ENCODE assay signal across 25 cellular contexts in the genomic region with DNA sequence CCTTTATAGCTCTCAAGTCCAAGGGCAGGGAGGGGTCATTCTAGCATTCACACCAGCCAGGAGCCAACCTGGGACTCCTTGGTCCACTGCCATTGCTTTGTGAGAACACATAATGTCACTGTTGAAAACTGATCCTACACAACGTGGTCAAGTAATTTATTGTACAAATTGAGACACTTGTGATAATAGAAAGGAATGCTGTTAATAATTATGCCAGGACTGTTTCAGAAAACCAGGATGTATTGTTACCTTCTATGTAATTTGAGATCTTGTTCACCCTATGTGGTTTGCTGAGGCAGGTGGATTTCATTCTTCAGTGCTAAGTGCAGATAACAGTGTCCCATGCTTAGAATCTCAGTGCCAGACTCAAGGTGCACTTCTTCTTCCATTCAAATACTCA. TPM values are rescaled to one million over a fixed set of nuclear protein-coding genes. Genes with fewer than 3 reads are reported as not detected.
DNase-seq lines count a peak whose midpoint lies in the region; ATAC-seq and FAIRE-seq lines count a peak whose summit lies in the region.
"Had no signal": no experiment of that assay in that cellular context is flagged by ENCODE, and none has a peak within 500 bp of the region (broad histone marks: within the 10 kb centered on the region; RNA-seq: fewer than 3 reads in every experiment).

No MANE protein-coding gene starts in this region.

- peak; percentile 58 for FAIRE-seq in endometrium (lab: Jason Lieb, UNC)
- FAIRE-seq: GM12878 had no signal

- H3K27ac Mint-ChIP-seq in activated naive CD4-positive, alpha-beta T cell treated with anti-CD3 and anti-CD28 coated beads, Interleukin-2, amount 50 U/mL, for 72 hours: no peak overlapping the region
- H3K27ac Mint-ChIP-seq: GM23338, HFFc6 had no signal

- peaks cover 4 to 11% of the 10 kb centered on the region in 2 donors for H3K9me3 Mint-ChIP-seq in activated naive CD4-positive, alpha-beta T cell treated with anti-CD3 and anti-CD28 coated beads, Interleukin-2, amount 50 U/mL, for 72 hours
- H3K9me3 Mint-ChIP-seq: HFFc6 had no signal

- no peaks in the 10 kb centered on the region for H3K36me3 Mint-ChIP-seq in activated naive CD4-positive, alpha-beta T cell treated with anti-CD3 and anti-CD28 coated beads, Interleukin-2, amount 50 U/mL, for 72 hours

- no peak for ATAC-seq in activated naive CD4-positive, alpha-beta T cell treated with anti-CD3 and anti-CD28 coated beads, Interleukin-2, amount 50 U/mL, for 72 hours
- ATAC-seq: GM12878, GM23338 had no signal

- DNase-seq in NCI-H2107 treated with DMSO at 0.1 percent for 48 hours (lab: John Stamatoyannopoulos, UW; ENCODE audit: unreplicated experiment) (peak; percentile 1), NCI-H2107 (lab: John Stamatoyannopoulos, UW) (no peak), mucosa of gallbladder (ENCODE audit: low spot score) (peak; percentile 33), SKM-1 treated with dmso at 0.1 percent for 144 hours (lab: John Stamatoyannopoulos, UW; ENCODE audit: unreplicated experiment) (no peak)
- DNase-seq in activated CD4-positive, CD25-positive, alpha-beta regulatory T cell treated with anti-CD3 and anti-CD28 coated beads, Interleukin-2, amount 50 U/mL, for 72 hours: no peak
- no peak for DNase-seq in activated naive CD4-positive, alpha-beta T cell treated with anti-CD3 and anti-CD28 coated beads, Interleukin-2, amount 50 U/mL, for 72 hours (ENCODE audit: low spot score in 2 of 2)
- DNase-seq: DMS79, EL, GDM1, HFFc6, KBM-7, MV-4-11, NCI-H1694, NCI-H2029 treated with DMSO at 0.1 percent for 48 hours, NCI-H524, NCI-H774, Right ventricle myocardium superior, RPMI8226 had no signal

RNA-seq across cellular contexts. Expression of a gene that starts 33.3 kb away (rescaled TPM):
- total RNA-seq in mucosa of gallbladder: 0.14 TPM
- total RNA-seq in activated naive CD4-positive, alpha-beta T cell treated with anti-CD3 and anti-CD28 coated beads, Interleukin-2, amount 50 U/mL, for 72 hours: not detected
- total RNA-seq: A172, GM12878, GM23338, HFFc6, LHCN-M2, MCF 10A, Right ventricle myocardium superior, SJSA1 had no signal

Comparison
In these comparisons a context has a peak if more than half of its experiments do, and no peak if none do; other contexts are left out.
1. DNase-seq: peak in NCI-H2107 treated with DMSO at 0.1 percent for 48 hours (single experiment) and mucosa of gallbladder (single experiment); none in NCI-H2107 (single experiment), SKM-1 treated with dmso at 0.1 percent for 144 hours (single experiment), activated CD4-positive, CD25-positive, alpha-beta regulatory T cell treated with anti-CD3 and anti-CD28 coated beads, Interleukin-2, amount 50 U/mL, for 72 hours (single experiment) and activated naive CD4-positive, alpha-beta T cell treated with anti-CD3 and anti-CD28 coated beads, Interleukin-2, amount 50 U/mL, for 72 hours (0 of 2).